Comparison of ENCODE assay signal across 26 cellular contexts in genomic region chr11:5737091-5737490, GRCh38. TPM values are rescaled to one million over a fixed set of nuclear protein-coding genes. Genes with fewer than 3 reads are reported as not detected.
DNase-seq lines count a peak whose midpoint lies in the region; ATAC-seq, FAIRE-seq and TF ChIP-seq lines count a peak whose summit lies in the region.
"Had no signal": no experiment of that assay in that cellular context is flagged by ENCODE, and none has a peak within 500 bp of the region (broad histone marks: within the 10 kb centered on the region; RNA-seq: fewer than 3 reads in every experiment).

No MANE protein-coding gene starts in this region.

- H3K27me3 ChIP-seq in dorsolateral prefrontal cortex: peaks cover 0 to 12% (median 0%) of the 10 kb centered on the region in 45 donors
- H3K27me3 ChIP-seq: ascending aorta, BLaER1, right atrium auricular region, tibial nerve had no signal

- H3K4me3 ChIP-seq in astrocyte of the spinal cord (ENCODE audit: low read depth, low read length) (no peak overlapping the region), dorsolateral prefrontal cortex (no peak overlapping the region)
- H3K4me3 ChIP-seq: ascending aorta, BLaER1, right atrium auricular region, tibial nerve had no signal

- in situ Hi-C loops in astrocyte of the spinal cord (cut with HindIII; ENCODE audit: low sequenced_read_pairs): no loop called here

- no peak for TF ChIP-seq CTCF in astrocyte of the spinal cord (IDR thresholded peaks at IDR 0.05; ENCODE audit: low read depth, low read length)
- no peak for TF ChIP-seq CTCF in dorsolateral prefrontal cortex (IDR thresholded peaks at IDR 0.05 in 54 of 56, conservative IDR thresholded peaks at IDR 0.05 in 2 of 56; ENCODE audit: low read depth in 1 of 56, partially characterized antibody in 56 of 56)

- no peak overlapping the region for H3K27ac ChIP-seq in dorsolateral prefrontal cortex
- H3K27ac ChIP-seq: ascending aorta, BLaER1, right atrium auricular region had no signal

- ATAC-seq in HG03280 (IDR thresholded peaks at IDR 0.05; ENCODE audit: unreplicated experiment): no peak
- ATAC-seq: activated CD8-positive, alpha-beta T cell treated with anti-CD3 and anti-CD28 coated beads for 36 hours; activated T-cell treated with anti-CD3 and anti-CD28 coated beads, Interleukin-2, amount 50 U/mL, for 4 hours; stimulated activated naive CD8-positive, alpha-beta T cell treated with anti-CD3 and anti-CD28 coated beads, Interleukin-15, Interleukin-2, amounts not matched to agents 100 U/mL and 50 U/mL, for 24 hours had no signal

- intact Hi-C loops in dorsolateral prefrontal cortex (cut with DNase I): no loop called here

- DNase-seq in HS-27A (ENCODE audit: low read depth): peak; percentile 24
- peak; percentile 66 for DNase-seq in astrocyte of the spinal cord (ENCODE audit: low read depth, low spot score)
- DNase-seq in iris pigment epithelial cell (ENCODE audit: low read depth): peak; percentile 71
- DNase-seq in urothelium cell line (ENCODE audit: low spot score): peak; percentile 49
- no peak for DNase-seq in HTR-8/SVneo (ENCODE audit: insufficient read length, low spot score)
- DNase-seq in dorsolateral prefrontal cortex: no peak
- DNase-seq: activated B cell treated with CpG ODN at 0.5 μM for 24 hours; activated CD8-positive, alpha-beta T cell treated with anti-CD3 and anti-CD28 coated beads for 36 hours; activated naive CD4-positive, alpha-beta T cell treated with anti-CD3 and anti-CD28 coated beads, Interleukin-2, amount 10 ng/mL, durations not matched to agents 7 days and 5 days; activated T-cell treated with anti-CD3 and anti-CD28 coated beads, Interleukin-2, amount 50 U/mL, for 4 hours; Calu3; glutamatergic neuron; NCI-H1436; NCI-H2171; NCI-H526 treated with DMSO at 0.1 percent for 48 hours; nucleus accumbens; SHP77 treated with DMSO at 0.1 percent for 48 hours; stimulated activated naive CD8-positive, alpha-beta T cell treated with anti-CD3 and anti-CD28 coated beads, Interleukin-15, Interleukin-2, amounts not matched to agents 100 U/mL and 50 U/mL, for 24 hours had no signal

- FAIRE-seq in urothelium cell line (lab: Jason Lieb, UNC) (peak; percentile 70), HTR-8/SVneo (lab: Jason Lieb, UNC) (no peak)
- FAIRE-seq: H1 had no signal

RNA-seq across cellular contexts. Expression of gene OR56B1, which starts 0.8 kb away (rescaled TPM):
- 1 to 10 TPM in 2 of 120 experiments, under 1 TPM in 49, not detected in 69; 0.17 to 1.1 (median 0.33) TPM for total RNA-seq in dorsolateral prefrontal cortex
- total RNA-seq: activated T-cell treated with anti-CD3 and anti-CD28 coated beads, Interleukin-2, amount 50 U/mL, for 4 hours; ascending aorta; Calu3; G401; H1; liver; right atrium auricular region had no signal

RNA-seq across cellular contexts. Expression of gene OR52N4, which starts 17.0 kb away (rescaled TPM):
- 1 to 10 TPM in 9 of 120 experiments, under 1 TPM in 50, not detected in 61; 0.33 to 1.8 (median 0.66) TPM for total RNA-seq in dorsolateral prefrontal cortex
- total RNA-seq: activated T-cell treated with anti-CD3 and anti-CD28 coated beads, Interleukin-2, amount 50 U/mL, for 4 hours; ascending aorta; Calu3; G401; H1; right atrium auricular region had no signal

RNA-seq across cellular contexts. Expression of gene OR52N5, which starts 46.1 kb away (rescaled TPM):
- total RNA-seq in dorsolateral prefrontal cortex: under 1 TPM in 17 of 120 experiments, not detected in 103; 0.14 to 0.82 (median 0.29) TPM
- total RNA-seq: activated B cell treated with CpG ODN at 0.5 μM for 24 hours; activated CD8-positive, alpha-beta T cell treated with anti-CD3 and anti-CD28 coated beads for 36 hours; activated T-cell treated with anti-CD3 and anti-CD28 coated beads, Interleukin-2, amount 50 U/mL, for 4 hours; ascending aorta; Calu3; G401; H1; right atrium auricular region; tibial nerve had no signal

RNA-seq across cellular contexts. Expression of gene TRIM22, which starts 47.5 kb away (rescaled TPM):
- total RNA-seq in dorsolateral prefrontal cortex: 10 to 100 TPM; 15.5 to 93.4 (median 31.6) TPM

RNA-seq across cellular contexts. Expression of gene TRIM5, which starts 52.2 kb away (rescaled TPM):
- total RNA-seq in dorsolateral prefrontal cortex: 10 to 100 TPM in 18 of 120 experiments, 1 to 10 TPM in 102; 2.7 to 18.5 (median 7.0) TPM

Comparison
In these comparisons a context has a peak if more than half of its experiments do, and no peak if none do; other contexts are left out.
1. DNase-seq: peak in HS-27A (single experiment), astrocyte of the spinal cord (single experiment), iris pigment epithelial cell (single experiment) and urothelium cell line (single experiment); none in HTR-8/SVneo (single experiment) and dorsolateral prefrontal cortex (0 of 10).